In the genomic region with DNA sequence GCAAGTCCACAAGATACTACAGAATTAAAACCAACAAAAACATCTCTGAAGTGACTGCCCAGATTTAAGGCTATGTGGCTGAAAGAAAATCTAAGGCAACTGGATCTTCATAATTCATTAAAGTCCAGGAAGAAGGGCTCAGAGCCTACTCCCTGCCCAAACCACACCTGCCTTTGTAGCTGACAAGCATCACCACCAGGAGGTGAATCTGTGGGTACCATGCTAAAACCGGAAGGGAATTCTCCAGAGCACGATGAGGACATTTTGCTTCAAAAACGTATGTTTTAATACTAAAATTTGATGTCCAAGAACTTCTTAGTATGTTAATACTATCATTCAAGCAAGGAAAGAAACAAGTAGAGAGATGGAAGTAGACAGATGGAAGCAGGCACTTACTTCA, we compare ENCODE assay signal across 30 cellular contexts.
DNase-seq lines count a peak whose midpoint lies in the region; ATAC-seq lines count a peak whose summit lies in the region.
"Had no signal": no experiment of that assay in that cellular context is flagged by ENCODE, and none has a peak within 500 bp of the region (broad histone marks: within the 10 kb centered on the region; RNA-seq: fewer than 3 reads in every experiment).

No MANE protein-coding gene starts in this region.

- H3K4me1 ChIP-seq in ACC112 (ENCODE audit: control insufficient read depth, insufficient read depth, low read length, unreplicated experiment) (peaks cover 52% of the 10 kb centered on the region), SJSA1 (replicated peaks) (peaks cover 42% of the 10 kb centered on the region), iPS-20b (ENCODE audit: insufficient read depth, low read length) (peaks cover 31% of the 10 kb centered on the region; the same call in 1 of the 2 replicates), aorta (ENCODE audit: control insufficient read depth in 1 of 2, insufficient read depth in 2 of 2, low read length in 2 of 2) (peaks cover 0 to 2% of the 10 kb centered on the region in 2 donors)
- H3K4me1 ChIP-seq: Caco-2 had no signal

- 70 to 77% methylated on average over 3 of the region's 3 CpGs for WGBS in aorta, 2 donors

- H3K27ac ChIP-seq in ACC112 (ENCODE audit: low read depth, low read length) (peak overlapping the region; percentile 97), SJSA1 (peak overlapping the region; percentile 92), iPS-20b (ENCODE audit: low read length) (peak overlapping the region; percentile 0), aorta (ENCODE audit: low read depth in 1 of 2, low read length in 2 of 2) (no peak overlapping the region)
- H3K27ac ChIP-seq: BLaER1 treated with 17β-estradiol and CSF1 and Interleukin-3, amounts not matched to agents 10 nM and 100 nM; KMS-11 had no signal

- H3K36me3 ChIP-seq in ACC112 (ENCODE audit: insufficient read depth, low read length) (no peaks in the 10 kb centered on the region), H7 (replicated peaks; ENCODE audit: control insufficient read depth, insufficient read depth, low read length) (no peaks in the 10 kb centered on the region), SJSA1 (no peaks in the 10 kb centered on the region), iPS-20b (ENCODE audit: insufficient read depth, low read depth, low read length) (no peaks in the 10 kb centered on the region), aorta (ENCODE audit: control insufficient read depth in 1 of 2, insufficient read depth in 2 of 2, low read length in 1 of 2) (no peaks in the 10 kb centered on the region)
- H3K36me3 ChIP-seq: BLaER1 treated with 17β-estradiol and CSF1 and Interleukin-3, amounts not matched to agents 10 nM and 100 nM had no signal

- H3K4me3 ChIP-seq in ACC112 (ENCODE audit: low read depth, low read length) (no peak overlapping the region), H7 (ENCODE audit: insufficient read depth, low read depth, low read length) (no peak overlapping the region), SJSA1 (no peak overlapping the region), iPS-20b (ENCODE audit: low read length) (no peak overlapping the region), aorta (ENCODE audit: low read length in 2 of 2) (no peak overlapping the region)
- H3K4me3 ChIP-seq: BLaER1 treated with 17β-estradiol and CSF1 and Interleukin-3, amounts not matched to agents 10 nM and 100 nM had no signal

- H3K79me2 ChIP-seq in ACC112 (ENCODE audit: control insufficient read depth, insufficient read depth, low read length, unreplicated experiment) = no peaks in the 10 kb centered on the region

- peak overlapping the region; percentile 64 for H2AFZ ChIP-seq in ACC112 (ENCODE audit: low read length, unreplicated experiment)

- H3K27me3 ChIP-seq in ACC112 (ENCODE audit: insufficient read depth, low read length) (no peaks in the 10 kb centered on the region), H7 (ENCODE audit: control insufficient read depth, insufficient read depth, low read length) (no peaks in the 10 kb centered on the region), SJSA1 (replicated peaks) (no peaks in the 10 kb centered on the region), iPS-20b (ENCODE audit: insufficient read depth, low read length) (no peaks in the 10 kb centered on the region), aorta (ENCODE audit: control insufficient read depth in 1 of 2, insufficient read depth in 2 of 2, low read length in 1 of 2) (no peaks in the 10 kb centered on the region)
- H3K27me3 ChIP-seq: BLaER1 treated with 17β-estradiol and CSF1 and Interleukin-3, amounts not matched to agents 10 nM and 100 nM had no signal

- DNase-seq in H7 (peak; percentile 17), SJSA1 (ENCODE audit: low read depth in 1 of 2, low spot score in 2 of 2) (no peak), HT-29 (ENCODE audit: low spot score) (no peak), aorta (no peak), DMS79 (lab: John Stamatoyannopoulos, UW) (no peak), sciatic nerve (ENCODE audit: low spot score) (no peak)
- DNase-seq: activated CD4-positive, alpha-beta T cell treated with anti-CD3 and anti-CD28 coated beads, Interleukin-2, amount 50 U/mL, for 4 hours; activated CD4-positive, CD25-positive, alpha-beta regulatory T cell; activated CD8-positive, alpha-beta memory T cell treated with anti-CD3 and anti-CD28 coated beads, Interleukin-2, amount 10 ng/mL, durations not matched to agents 7 days and 5 days; activated gamma-delta T cell treated with Interleukin-2 at 50 U/mL for 16 hours; activated naive CD8-positive, alpha-beta T cell treated with anti-CD3 and anti-CD28 coated beads, Interleukin-2, amount 10 ng/mL, durations not matched to agents 7 days and 5 days; activated T-cell treated with anti-CD3 and anti-CD28 coated beads, Interleukin-2, amount 50 U/mL, for 48 hours; Caco-2; central memory CD4-positive, alpha-beta T cell; cortex of kidney; effector memory CD8-positive, alpha-beta T cell; foreskin melanocyte; NCI-H2029 treated with DMSO at 0.1 percent for 48 hours; NCI-H226; NCI-H526 treated with DMSO at 0.1 percent for 48 hours; substantia nigra; T-helper 1 cell; trophoblast cell had no signal

- no peak overlapping the region for H3K9ac ChIP-seq in iPS-20b (ENCODE audit: low read depth, low read length)
- H3K9ac ChIP-seq: BLaER1 treated with 17β-estradiol and CSF1 and Interleukin-3, amounts not matched to agents 10 nM and 100 nM; KMS-11 had no signal

- intact Hi-C loops in aorta (cut with DNase I) (loop anchor here in 1 of 2 donors (5.0 kb wide), 1 partner anchor 223 kb away; no protein-coding TSS in a partner anchor), sciatic nerve (cut with DNase I) (no loop called here)

- ATAC-seq in aorta (ENCODE audit: low FRiP score) (no peak), sciatic nerve (no peak)
- ATAC-seq: activated CD8-positive, alpha-beta memory T cell treated with anti-CD3 and anti-CD28 coated beads, Interleukin-2, amount 10 ng/mL, durations not matched to agents 7 days and 5 days; effector memory CD8-positive, alpha-beta T cell; esophagus mucosa; natural killer cell treated with Interleukin-12 subunit alpha and Interleukin-12 subunit beta and Interleukin-15 and Interleukin-18, amount 100 ng/mL, for 72 hours; stimulated activated effector memory CD8-positive, alpha-beta T cell treated with anti-CD3 and anti-CD28 coated beads, Interleukin-12 subunit alpha, Interleukin-12 subunit beta, amount 100 ng/mL, for 72 hours had no signal

- no peaks in the 10 kb centered on the region for H3K9me3 ChIP-seq in SJSA1 (replicated peaks)
- H3K9me3 ChIP-seq in iPS-20b (ENCODE audit: insufficient read depth, low read depth, low read length) = no peaks in the 10 kb centered on the region
- H3K9me3 ChIP-seq in aorta (ENCODE audit: control insufficient read depth, low read length) = no peaks in the 10 kb centered on the region
- H3K9me3 ChIP-seq: Caco-2 had no signal

Comparison
In these comparisons a context has a peak if more than half of its experiments do, and no peak if none do; other contexts are left out.
1. H3K27ac ChIP-seq: peak in ACC112 (single experiment), SJSA1 (single experiment) and iPS-20b (single experiment); none in aorta (0 of 2).